ENCODE assay signal across 1 cellular context in genomic region chr19:45485301-45486077, GRCh38.
TF ChIP-seq lines count a peak whose summit lies in the region.

No MANE protein-coding gene starts in this region.

TF ChIP-seq in K562, 482 proteins besides CTCF, POLR2A, EP300 and RAD21 (continued from another document):
- TF ChIP-seq USF2 (CRISPR knock-in tag; IDR thresholded peaks at IDR 0.05) (no peak), MAFG (tag; conservative IDR thresholded peaks at IDR 0.05) (peak; percentile 56), MYBL2 (IDR thresholded peaks at IDR 0.05; ENCODE audit: low read depth) (no peak), MYBL2 (CRISPR knock-in tag; IDR thresholded peaks at IDR 0.05; ENCODE audit: borderline replicate concordance) (no peak), ZNF121 (CRISPR knock-in tag; conservative IDR thresholded peaks at IDR 0.05) (no peak), HNRNPUL1 (IDR thresholded peaks at IDR 0.05; ENCODE audit: low read length) (no peak), EHMT2 (IDR thresholded peaks at IDR 0.05) (no peak), ADNP (tag; IDR thresholded peaks at IDR 0.05) (no peak), BRF2 (IDR thresholded peaks at IDR 0.05; ENCODE audit: borderline replicate concordance, insufficient read depth, insufficient read length) (no peak), HBP1 (CRISPR knock-in tag; IDR thresholded peaks at IDR 0.05) (no peak), FOXK1 (CRISPR knock-in tag; IDR thresholded peaks at IDR 0.05; ENCODE audit: borderline replicate concordance) (no peak), MYNN (IDR thresholded peaks at IDR 0.05) (no peak), MYNN (CRISPR knock-in tag; IDR thresholded peaks at IDR 0.05) (no peak), NR2C2 (CRISPR knock-in tag; IDR thresholded peaks at IDR 0.05) (no peak), NR2C2 (tag; IDR thresholded peaks at IDR 0.05) (peak; percentile 34; the same call in 1 of the 2 replicates), C11orf30 (IDR thresholded peaks at IDR 0.05; ENCODE audit: low read depth) (peak; percentile 90), HDAC8 (tag; IDR thresholded peaks at IDR 0.05) (no peak), NR2C1 (IDR thresholded peaks at IDR 0.05) (no peak), NR2C1 (tag; IDR thresholded peaks at IDR 0.05) (peak; percentile 53), POLR2AphosphoS2 (IDR thresholded peaks at IDR 0.05; ENCODE audit: low read length) (no peak), SIN3A (IDR thresholded peaks at IDR 0.05; ENCODE audit: borderline replicate concordance in 2 of 2, control insufficient read depth in 1 of 2, low read depth in 2 of 2, low read length in 2 of 2) (0 out of 4 replicates have a peak, but pooled peaks of 1 of the 2 experiments have one; percentile 18), ZFP30 (CRISPR knock-in tag; IDR thresholded peaks at IDR 0.05; ENCODE audit: borderline replicate concordance) (no peak), SMAD1 (IDR thresholded peaks at IDR 0.05; ENCODE audit: low read depth, low read length, partially characterized antibody) (peak; percentile 27), EWSR1 (IDR thresholded peaks at IDR 0.05; ENCODE audit: borderline replicate concordance, low read depth, partially characterized antibody) (no peak), BCL6 (CRISPR knock-in tag; IDR thresholded peaks at IDR 0.05) (no peak), TCF15 (CRISPR knock-in tag; IDR thresholded peaks at IDR 0.05) (no peak), MCM5 (IDR thresholded peaks at IDR 0.05; ENCODE audit: low read depth) (no peak), ZBTB12 (CRISPR knock-in tag; IDR thresholded peaks at IDR 0.05) (no peak), STAG1 (CRISPR knock-in tag; IDR thresholded peaks at IDR 0.05; ENCODE audit: borderline replicate concordance) (no peak), ZNF589 (CRISPR knock-in tag; IDR thresholded peaks at IDR 0.05; ENCODE audit: low read depth) (peak; percentile 91), LEF1 (IDR thresholded peaks at IDR 0.05) (0 out of 2 replicates have a peak, but pooled peaks have one; percentile 66), PHB (CRISPR knock-in tag; IDR thresholded peaks at IDR 0.05) (no peak), OTX1 (CRISPR knock-in tag; IDR thresholded peaks at IDR 0.05) (no peak), MEIS2 (IDR thresholded peaks at IDR 0.05; ENCODE audit: partially characterized antibody) (no peak), NFIC (IDR thresholded peaks at IDR 0.05) (0 out of 2 replicates have a peak, but pooled peaks have one; percentile 20), ZNF184 (CRISPR knock-in tag; IDR thresholded peaks at IDR 0.05) (no peak), RBM25 (IDR thresholded peaks at IDR 0.05; ENCODE audit: low read depth, low read length, severe bottlenecking) (no peak), SMC3 (conservative IDR thresholded peaks at IDR 0.05; ENCODE audit: insufficient read depth, low read depth, low read length) (peak; percentile 71), SAP30 (IDR thresholded peaks at IDR 0.05; ENCODE audit: borderline replicate concordance, insufficient read depth, low read depth, low read length, poor library complexity, severe bottlenecking) (no peak), PURB (CRISPR knock-in tag; IDR thresholded peaks at IDR 0.05; ENCODE audit: low read depth) (no peak), ZNF561 (CRISPR knock-in tag; conservative IDR thresholded peaks at IDR 0.05) (no peak), ZNF639 (CRISPR knock-in tag; conservative IDR thresholded peaks at IDR 0.05 in 1 of 2, IDR thresholded peaks at IDR 0.05 in 1 of 2) (peak in 1 of 2 experiments; percentile 58; a peak in 1 of 4 replicates), CEBPZ (IDR thresholded peaks at IDR 0.05; ENCODE audit: borderline replicate concordance, low read depth, low read length) (0 out of 2 replicates have a peak, but pooled peaks have one; percentile 7), IFI16 (CRISPR knock-in tag; IDR thresholded peaks at IDR 0.05) (no peak), PCBP2 (IDR thresholded peaks at IDR 0.05; ENCODE audit: low read depth, low read length, poor library complexity, severe bottlenecking) (no peak), HNRNPL (IDR thresholded peaks at IDR 0.05; ENCODE audit: low read depth, low read length) (no peak), TSC22D4 (tag; IDR thresholded peaks at IDR 0.05) (no peak), SLC30A9 (CRISPR knock-in tag; IDR thresholded peaks at IDR 0.05) (no peak)
